ENCODE assay signal across 1 cellular context in genomic region chr2:218026676-218027425, GRCh38.
TF ChIP-seq lines count a peak whose summit lies in the region.

No MANE protein-coding gene starts in this region.

TF ChIP-seq in H1, 55 proteins besides CTCF, POLR2A, EP300 and RAD21:
- no peak for TF ChIP-seq SP4 (IDR thresholded peaks at IDR 0.05; ENCODE audit: low read length)
- TF ChIP-seq E2F6 (IDR thresholded peaks at IDR 0.05) = no peak
- no peak for TF ChIP-seq YY1 (IDR thresholded peaks at IDR 0.05; ENCODE audit: low read depth, low read length)
- TF ChIP-seq RXRA (IDR thresholded peaks at IDR 0.05; ENCODE audit: insufficient read depth, low read depth, low read length) = no peak
